Comparison of ENCODE assay signal across 1 cellular context in genomic region chr4:113290666-113291065, GRCh38.
TF ChIP-seq lines count a peak whose summit lies in the region.

No MANE protein-coding gene starts in this region.

TF ChIP-seq in GM23338, 12 proteins besides CTCF, POLR2A, EP300 and RAD21 (continued from another document):
- TF ChIP-seq ZNF462 (CRISPR knock-in tag; IDR thresholded peaks at IDR 0.05): no peak
- TF ChIP-seq STAT1 (IDR thresholded peaks at IDR 0.05; ENCODE audit: unreplicated experiment): no peak
- TF ChIP-seq EZH2phosphoT487 (IDR thresholded peaks at IDR 0.05; ENCODE audit: unreplicated experiment): no peak
- TF ChIP-seq ZNF114 (CRISPR knock-in tag; IDR thresholded peaks at IDR 0.05): no peak
